Comparison of ENCODE assay signal across 8 cellular contexts in genomic region chr16:54929090-54930033, GRCh38. TPM values are rescaled to one million over a fixed set of nuclear protein-coding genes. Genes with fewer than 3 reads are reported as not detected.
DNase-seq lines count a peak whose midpoint lies in the region; ATAC-seq and TF ChIP-seq lines count a peak whose summit lies in the region.

No MANE protein-coding gene starts in this region.

- H3K79me2 ChIP-seq in fibroblast of lung (ENCODE audit: control insufficient read depth, insufficient read depth, low read length) = no peaks in the 10 kb centered on the region

- H3K27ac ChIP-seq in fibroblast of lung (ENCODE audit: insufficient read depth, low read length) = no peak overlapping the region

- no peaks in the 10 kb centered on the region for H4K20me1 ChIP-seq in fibroblast of lung (ENCODE audit: control insufficient read depth, extremely low read depth, insufficient read depth, low read length)

- peak overlapping the region; percentile 53 for H3K9ac ChIP-seq in fibroblast of lung (ENCODE audit: insufficient read depth, low read length)

- intact Hi-C loops in natural killer cell (cut with micrococcal nuclease) = no loop called here

- H3K4me1 ChIP-seq in fibroblast of lung (ENCODE audit: control insufficient read depth, extremely low read depth, insufficient read depth, low read length) = peaks cover 2% of the 10 kb centered on the region

- H3K27me3 Mint-ChIP-seq in natural killer cell (ENCODE audit: low read depth in 2 of 2) = peaks cover 51 to 52% of the 10 kb centered on the region in 2 donors
- H3K27me3 Mint-ChIP-seq in stimulated activated naive B cell treated with anti-CD40 and anti-IgM and Interleukin-4, amounts not matched to agents 10 μg/mL and 1 μg/mL and 100 μg/mL, for 72 hours = peaks cover 57 to 64% of the 10 kb centered on the region in 2 donors

- peaks cover 35% of the 10 kb centered on the region for H3K27me3 ChIP-seq in fibroblast of lung (ENCODE audit: control insufficient read depth, insufficient read depth, low read length)

- DNase-seq in DMS153 (lab: John Stamatoyannopoulos, UW) (peak; percentile 98), fibroblast of lung (ENCODE audit: low read depth in 2 of 2) (peak; percentile 90 to 97), natural killer cell (peak; percentile 86)
- peak; percentile 98 for DNase-seq in Jurkat, Clone E6-1 (ENCODE audit: low read depth, low spot score)
- DNase-seq in activated T-cell treated with anti-CD3 and anti-CD28 coated beads, Interleukin-2, amount 50 U/mL, for 48 hours = peak; percentile 98 to 99
- DNase-seq in stimulated activated naive B cell treated with anti-CD40 and anti-IgM and Interleukin-4, amounts not matched to agents 10 μg/mL and 1 μg/mL and 100 μg/mL, for 72 hours = peak; percentile 95

- peak overlapping the region; percentile 90 for H3K4me3 Mint-ChIP-seq in natural killer cell
- H3K4me3 Mint-ChIP-seq in stimulated activated naive B cell treated with anti-CD40 and anti-IgM and Interleukin-4, amounts not matched to agents 10 μg/mL and 1 μg/mL and 100 μg/mL, for 72 hours = peak overlapping the region; percentile 85 to 91

- H3K4me3 ChIP-seq in Jurkat, Clone E6-1 (ENCODE audit: low read length) = peak overlapping the region; percentile 69
- H3K4me3 ChIP-seq in fibroblast of lung (replicated peaks in 1 of 4; ENCODE audit: control extremely low read depth in 1 of 4, insufficient read depth in 1 of 4, low read depth in 3 of 4, low read length in 4 of 4) = peak overlapping the region; percentile 26 to 58 (median 48)

- TF ChIP-seq CTCF in fibroblast of lung (conservative IDR thresholded peaks at IDR 0.05 in 1 of 2, IDR thresholded peaks at IDR 0.05 in 1 of 2; ENCODE audit: low read depth in 1 of 2, low read length in 2 of 2) (no peak), natural killer cell (IDR thresholded peaks at IDR 0.05) (no peak)

- no peaks in the 10 kb centered on the region for H3K9me3 ChIP-seq in fibroblast of lung (ENCODE audit: control insufficient read depth, insufficient read depth, low read depth, low read length)

- peaks cover 23 to 37% of the 10 kb centered on the region in 2 donors for H3K4me1 Mint-ChIP-seq in natural killer cell
- H3K4me1 Mint-ChIP-seq in stimulated activated naive B cell treated with anti-CD40 and anti-IgM and Interleukin-4, amounts not matched to agents 10 μg/mL and 1 μg/mL and 100 μg/mL, for 72 hours = peaks cover 24 to 42% of the 10 kb centered on the region in 2 donors

- peak overlapping the region; percentile 63 for H2AFZ ChIP-seq in fibroblast of lung (ENCODE audit: low read length)

- H3K4me2 ChIP-seq in fibroblast of lung (ENCODE audit: extremely low read depth, insufficient read depth, low read length) = peak overlapping the region; percentile 58

- H3K27ac Mint-ChIP-seq in natural killer cell = peak overlapping the region; percentile 47 to 81
- H3K27ac Mint-ChIP-seq in stimulated activated naive B cell treated with anti-CD40 and anti-IgM and Interleukin-4, amounts not matched to agents 10 μg/mL and 1 μg/mL and 100 μg/mL, for 72 hours = peak overlapping the region; percentile 52

- ATAC-seq in GM21619 (IDR thresholded peaks at IDR 0.05; ENCODE audit: unreplicated experiment) (peak; percentile 96), natural killer cell (peak; percentile 94 to 98 (median 95))
- ATAC-seq in stimulated activated naive B cell treated with anti-CD40 and anti-IgM and Interleukin-4, amounts not matched to agents 10 μg/mL and 1 μg/mL and 100 μg/mL, for 72 hours (replicated peaks) = peak; percentile 96 to 97

- H3K9me3 Mint-ChIP-seq in natural killer cell = peaks cover 0 to 2% of the 10 kb centered on the region in 2 donors
- H3K9me3 Mint-ChIP-seq in stimulated activated naive B cell treated with anti-CD40 and anti-IgM and Interleukin-4, amounts not matched to agents 10 μg/mL and 1 μg/mL and 100 μg/mL, for 72 hours = peaks cover 3 to 4% of the 10 kb centered on the region in 2 donors

- H3K36me3 ChIP-seq in fibroblast of lung (ENCODE audit: control insufficient read depth, insufficient read depth, low read length) = no peaks in the 10 kb centered on the region

- H3K36me3 Mint-ChIP-seq in natural killer cell = peaks cover 14% of the 10 kb centered on the region
- H3K36me3 Mint-ChIP-seq in stimulated activated naive B cell treated with anti-CD40 and anti-IgM and Interleukin-4, amounts not matched to agents 10 μg/mL and 1 μg/mL and 100 μg/mL, for 72 hours = peaks cover 0 to 14% of the 10 kb centered on the region in 2 donors

TF ChIP-seq in PFSK-1, 5 proteins besides CTCF, POLR2A, EP300 and RAD21:
- 0 out of 2 replicates have a peak, but pooled peaks have one; percentile 46 for TF ChIP-seq TAF1 (IDR thresholded peaks at IDR 0.05; ENCODE audit: borderline replicate concordance, insufficient read depth, low read length)
- no peak for TF ChIP-seq SIN3A (IDR thresholded peaks at IDR 0.05; ENCODE audit: borderline replicate concordance, insufficient read depth, low read length)

RNA-seq across cellular contexts. Expression of gene IRX5, which starts 1.3 kb away (rescaled TPM):
- polyA plus RNA-seq in Jurkat, Clone E6-1 (2012; ENCODE audit: insufficient read depth, insufficient read length) = 14.7 TPM
- 2.5 TPM for polyA plus RNA-seq in PFSK-1 (2012; ENCODE audit: insufficient read length, low read depth)
- under 0.01 and 0.17 TPM in 2 replicates for total RNA-seq in fibroblast of lung
- 0.05 TPM in 1 of 2 replicates, not detected in the other for polyA plus RNA-seq in fibroblast of lung
- not detected in 2 replicates for polyA plus RNA-seq in fibroblast of lung (2012)
- not detected in 2 replicates for polyA minus RNA-seq in fibroblast of lung (ENCODE audit: low replicate concordance)
- total RNA-seq in natural killer cell = not detected
